Comparison of ENCODE assay signal across 8 cellular contexts in the genomic region with DNA sequence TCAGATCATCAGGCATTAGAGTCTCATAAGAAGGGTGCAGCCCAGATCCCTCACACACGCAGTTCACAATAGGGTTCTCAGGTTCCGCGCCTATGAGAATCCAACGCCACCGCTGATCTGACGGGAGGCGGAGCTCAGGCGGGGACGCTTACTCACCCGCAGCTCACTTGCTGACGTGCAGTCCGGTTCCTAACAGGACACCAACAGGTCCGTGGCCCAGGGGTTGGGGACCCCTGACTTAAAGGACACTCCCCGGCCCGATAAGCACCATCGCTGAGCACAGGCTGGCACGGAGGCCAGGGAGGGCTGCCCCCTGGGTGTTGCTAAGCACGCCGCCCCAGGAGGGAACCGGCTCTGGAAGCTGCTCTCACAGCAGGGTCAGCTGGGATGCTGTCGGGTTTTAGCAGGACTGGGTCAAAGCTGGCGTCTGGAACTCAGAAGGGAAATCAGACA. TPM values are rescaled to one million over a fixed set of nuclear protein-coding genes. Genes with fewer than 3 reads are reported as not detected.
DNase-seq lines count a peak whose midpoint lies in the region; ATAC-seq, FAIRE-seq and TF ChIP-seq lines count a peak whose summit lies in the region.

No MANE protein-coding gene starts in this region.

- TF ChIP-seq RAD21 in K562 (CRISPR knock-in tag; conservative IDR thresholded peaks at IDR 0.05 in 1 of 2, IDR thresholded peaks at IDR 0.05 in 1 of 2) = no peak

- H2AFZ ChIP-seq in K562 (ENCODE audit: low read depth, low read length) = peak overlapping the region; percentile 94

- DNase-seq in AG10803 (ENCODE audit: low read depth) = peak; percentile 47
- no peak for DNase-seq in HTR-8/SVneo (ENCODE audit: insufficient read length, low spot score)
- DNase-seq in K562 (ENCODE audit: extremely low read depth in 1 of 4, low spot score in 3 of 4) = peak; percentile 62 to 80 (median 69)
- DNase-seq in kidney = peak; percentile 84
- no peak for DNase-seq in GOT3 (lab: John Stamatoyannopoulos, UW)

- H3K36me3 ChIP-seq in K562 (ENCODE audit: control insufficient read depth, insufficient read depth, low read length) (no peaks in the 10 kb centered on the region), kidney (ENCODE audit: control insufficient read depth in 1 of 2, insufficient read depth in 2 of 2, low read length in 2 of 2) (no peaks in the 10 kb centered on the region), stomach smooth muscle (ENCODE audit: control insufficient read depth in 2 of 2, insufficient read depth in 2 of 2, low read length in 2 of 2) (no peaks in the 10 kb centered on the region)

- peaks cover 20 to 40% of the 10 kb centered on the region in 2 experiments for H3K4me1 ChIP-seq in K562 (replicated peaks in 1 of 2; ENCODE audit: control insufficient read depth in 2 of 2, insufficient read depth in 2 of 2, low read length in 2 of 2)
- H3K4me1 ChIP-seq in kidney (ENCODE audit: control insufficient read depth in 1 of 2, insufficient read depth in 1 of 2, low read depth in 1 of 2, low read length in 2 of 2) = peaks cover 10 to 14% of the 10 kb centered on the region in 2 donors
- peaks cover 26% of the 10 kb centered on the region for H3K4me1 ChIP-seq in stomach smooth muscle (ENCODE audit: control insufficient read depth, insufficient read depth, low read length)

- FAIRE-seq in HTR-8/SVneo (lab: Jason Lieb, UNC) = peak; percentile 28
- peak; percentile 91 for FAIRE-seq in K562 (lab: Jason Lieb, UNC)
- no peak for FAIRE-seq in kidney (lab: Jason Lieb, UNC)

- intact Hi-C loops in K562 (cut with micrococcal nuclease) (no loop called here), kidney (cut with DNase I) (no loop called here)

- no TSS peak for BruUV-seq in K562 (replicated peaks; lab: Mats Ljungman, UMichigan)

- POLR2A ChIA-PET in K562 (lab: Yijun Ruan, JAX) = interaction anchor here (0.6 to 1.7 kb wide), 9 partner anchors 8 to 56 kb away, joined by 3 to 6 read pairs (median 4); no protein-coding TSS in a partner anchor

- TF ChIP-seq CTCF in AG10803 (conservative IDR thresholded peaks at IDR 0.05; ENCODE audit: low read length) (no peak; the same call in 1 of the 2 replicates), K562 (IDR thresholded peaks at IDR 0.05 in 2 of 3, conservative IDR thresholded peaks at IDR 0.05 in 1 of 3; ENCODE audit: insufficient read depth in 2 of 3, low read depth in 1 of 3, low read length in 3 of 3) (no peak), kidney (IDR thresholded peaks at IDR 0.05; ENCODE audit: borderline replicate concordance, extremely low read depth, insufficient read depth) (no peak)

- TF ChIP-seq POLR2A in K562 (conservative IDR thresholded peaks at IDR 0.05) = no peak

- in situ Hi-C loops in K562 (cut with MboI) = no loop called here

- CTCF ChIA-PET in K562 (lab: Yijun Ruan, JAX; ENCODE audit: low intra/inter-chr PET ratio) = no interaction called here

- H3K27me3 ChIP-seq in K562 (ENCODE audit: control insufficient read depth in 2 of 2, insufficient read depth in 2 of 2, low read length in 2 of 2) (no peaks in the 10 kb centered on the region), stomach smooth muscle (ENCODE audit: control insufficient read depth in 1 of 2, insufficient read depth in 2 of 2, low read length in 2 of 2) (no peaks in the 10 kb centered on the region)

- H3K9ac ChIP-seq in K562 (ENCODE audit: insufficient read depth in 1 of 2, low read depth in 2 of 2, low read length in 2 of 2) (peak overlapping the region; percentile 51 to 91; a peak in 3 of 4 replicates), kidney (ENCODE audit: low read length in 2 of 2) (peak overlapping the region in 1 of 2 donors; percentile 28), stomach smooth muscle (ENCODE audit: low read length in 2 of 2) (peak overlapping the region; percentile 51 to 63)

- H3K27ac ChIP-seq in K562 (ENCODE audit: extremely low read depth, low read depth, low read length) (peak overlapping the region; percentile 35; the same call in 1 of the 3 replicates), kidney (ENCODE audit: low read depth in 2 of 2, low read length in 2 of 2) (peak overlapping the region in 1 of 2 donors; percentile 71), stomach smooth muscle (ENCODE audit: low read length) (peak overlapping the region; percentile 69)

- H3K9me3 ChIP-seq in K562 (replicated peaks; ENCODE audit: control insufficient read depth, insufficient read depth, low read depth, low read length) (no peaks in the 10 kb centered on the region), kidney (ENCODE audit: control insufficient read depth in 1 of 2, low read length in 2 of 2) (no peaks in the 10 kb centered on the region), stomach smooth muscle (ENCODE audit: control insufficient read depth in 2 of 2, low read length in 2 of 2) (no peaks in the 10 kb centered on the region)

- H4K20me1 ChIP-seq in K562 (replicated peaks; ENCODE audit: control insufficient read depth, insufficient read depth, low read length) = no peaks in the 10 kb centered on the region

- peak overlapping the region; percentile 91 for H3K4me2 ChIP-seq in K562 (ENCODE audit: insufficient read depth, low read length)

- TF ChIP-seq EP300 in K562 (IDR thresholded peaks at IDR 0.05; ENCODE audit: low read length) = no peak

- H3K9me1 ChIP-seq in K562 (ENCODE audit: control insufficient read depth, insufficient read depth, low read length) = no peaks in the 10 kb centered on the region

- WGBS in K562 (ENCODE audit: insufficient coverage, low coverage, missing lambda C conversion rate) = 8% methylated on average over 22 of the region's 22 CpGs

- H3K4me3 ChIP-seq in AG10803 (ENCODE audit: low read length) (peak overlapping the region; percentile 54), K562 (peak overlapping the region; percentile 28), kidney (ENCODE audit: low read length in 2 of 2) (no peak overlapping the region), stomach smooth muscle (ENCODE audit: low read length in 2 of 2) (peak overlapping the region; percentile 59 to 69)

- H3K79me2 ChIP-seq in K562 (ENCODE audit: control insufficient read depth, insufficient read depth, low read length) = no peaks in the 10 kb centered on the region

- ATAC-seq in K562 (peak; percentile 90), GM18502 (IDR thresholded peaks at IDR 0.05; ENCODE audit: poor library complexity, unreplicated experiment) (no peak), HG02981 (IDR thresholded peaks at IDR 0.05; ENCODE audit: unreplicated experiment) (no peak)

TF ChIP-seq in K562, 482 proteins besides CTCF, POLR2A, EP300 and RAD21 (continues in another document):
- TF ChIP-seq, protein P1, sequence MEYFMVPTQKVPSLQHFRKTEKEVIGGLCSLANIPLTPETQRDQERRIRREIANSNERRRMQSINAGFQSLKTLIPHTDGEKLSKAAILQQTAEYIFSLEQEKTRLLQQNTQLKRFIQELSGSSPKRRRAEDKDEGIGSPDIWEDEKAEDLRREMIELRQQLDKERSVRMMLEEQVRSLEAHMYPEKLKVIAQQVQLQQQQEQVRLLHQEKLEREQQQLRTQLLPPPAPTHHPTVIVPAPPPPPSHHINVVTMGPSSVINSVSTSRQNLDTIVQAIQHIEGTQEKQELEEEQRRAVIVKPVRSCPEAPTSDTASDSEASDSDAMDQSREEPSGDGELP (CRISPR knock-in tag; IDR thresholded peaks at IDR 0.05; ENCODE audit: borderline replicate concordance) = peak; percentile 66; the same call in 1 of the 2 replicates
- TF ChIP-seq, protein P2, sequence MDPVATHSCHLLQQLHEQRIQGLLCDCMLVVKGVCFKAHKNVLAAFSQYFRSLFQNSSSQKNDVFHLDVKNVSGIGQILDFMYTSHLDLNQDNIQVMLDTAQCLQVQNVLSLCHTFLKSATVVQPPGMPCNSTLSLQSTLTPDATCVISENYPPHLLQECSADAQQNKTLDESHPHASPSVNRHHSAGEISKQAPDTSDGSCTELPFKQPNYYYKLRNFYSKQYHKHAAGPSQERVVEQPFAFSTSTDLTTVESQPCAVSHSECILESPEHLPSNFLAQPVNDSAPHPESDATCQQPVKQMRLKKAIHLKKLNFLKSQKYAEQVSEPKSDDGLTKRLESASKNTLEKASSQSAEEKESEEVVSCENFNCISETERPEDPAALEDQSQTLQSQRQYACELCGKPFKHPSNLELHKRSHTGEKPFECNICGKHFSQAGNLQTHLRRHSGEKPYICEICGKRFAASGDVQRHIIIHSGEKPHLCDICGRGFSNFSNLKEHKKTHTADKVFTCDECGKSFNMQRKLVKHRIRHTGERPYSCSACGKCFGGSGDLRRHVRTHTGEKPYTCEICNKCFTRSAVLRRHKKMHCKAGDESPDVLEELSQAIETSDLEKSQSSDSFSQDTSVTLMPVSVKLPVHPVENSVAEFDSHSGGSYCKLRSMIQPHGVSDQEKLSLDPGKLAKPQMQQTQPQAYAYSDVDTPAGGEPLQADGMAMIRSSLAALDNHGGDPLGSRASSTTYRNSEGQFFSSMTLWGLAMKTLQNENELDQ (CRISPR knock-in tag; IDR thresholded peaks at IDR 0.05; ENCODE audit: borderline replicate concordance) = no peak
- peak; percentile 54; the same call in 1 of the 2 replicates for TF ChIP-seq SMARCA4 (IDR thresholded peaks at IDR 0.05)
- TF ChIP-seq THRAP3 (IDR thresholded peaks at IDR 0.05; ENCODE audit: borderline replicate concordance) = no peak
- no peak for TF ChIP-seq SMAD2 (IDR thresholded peaks at IDR 0.05; ENCODE audit: low read depth, low read length)
- TF ChIP-seq GATAD2A (IDR thresholded peaks at IDR 0.05) = no peak
- no peak for TF ChIP-seq ZNF24 (IDR thresholded peaks at IDR 0.05)
- peak; percentile 59; the same call in 1 of the 2 replicates for TF ChIP-seq PHF8 (IDR thresholded peaks at IDR 0.05; ENCODE audit: borderline replicate concordance, low read length)

RNA-seq across cellular contexts. Expression of a gene that starts 30.1 kb away (rescaled TPM):
- total RNA-seq in K562 (2011; cell fraction: chromatin; rRNA removed; ENCODE audit: low replicate concordance) = 32.5 and 87.9 TPM in 2 replicates
- 48.6 and 57.5 TPM in 2 replicates for total RNA-seq in K562 (2011; cell fraction: nucleolus; rRNA removed)
- 39.0 and 40.6 TPM in 2 replicates for total RNA-seq in K562 (2011; cell fraction: nucleoplasm; rRNA removed)
- total RNA-seq in K562 (2014; rRNA removed) (11.1 and 13.9 TPM in 2 replicates), K562 (2014; rRNA removed; fragmentation: Illumina TruSeq; extraction: Trizol) (2.1 and 2.6 TPM in 2 replicates), K562 (2015; rRNA removed; fragmentation: Illumina TruSeq; extraction: Trizol) (5.0 and 6.5 TPM in 2 replicates), K562 (2021) (20.8 and 26.9 TPM in 2 replicates), kidney (20.5 TPM)
- polyA plus RNA-seq in K562 (2011; rRNA removed) (4.4 and 11.8 TPM in 2 replicates), K562 (2014; fragmentation: Illumina TruSeq; extraction: Trizol) (5.5 and 6.8 TPM in 2 replicates), K562 (2014; fragmentation: Nextera tagmentation; extraction: Ambion mirVana) (under 1 TPM; 0.14 to 0.24 TPM), K562 (2014; rRNA removed) (17.2 and 23.3 TPM in 2 replicates), kidney (ENCODE audit: insufficient read depth, low read depth, low replicate concordance) (2.6 TPM)
- 8.6 and 8.8 TPM in 2 replicates for polyA plus RNA-seq in K562 (2011; cell fraction: cytosol; rRNA removed)
- polyA plus RNA-seq in K562 (2011; cell fraction: nucleus; rRNA removed) = 112 and 139 TPM in 2 replicates
- polyA plus RNA-seq in K562 (2012) = 14.4 and 22.5 TPM in 2 replicates
- 0.72 and 2.7 TPM in 2 replicates for polyA minus RNA-seq in K562 (2011; rRNA and poly(A)+ RNA removed)
- polyA minus RNA-seq in K562 (2011; cell fraction: cytosol; rRNA and poly(A)+ RNA removed) = 6.8 and 8.7 TPM in 2 replicates
- 12.7 and 15.3 TPM in 2 replicates for polyA minus RNA-seq in K562 (2011; cell fraction: nucleus; rRNA and poly(A)+ RNA removed)

Comparison
In these comparisons a context has a peak if more than half of its experiments do, and no peak if none do; other contexts are left out.
1. DNase-seq: peak in AG10803 (single experiment), K562 (4 of 4) and kidney (single experiment); none in HTR-8/SVneo (single experiment) and GOT3 (single experiment).
2. H3K4me3 ChIP-seq: peak in AG10803 (single experiment), K562 (single experiment) and stomach smooth muscle (2 of 2); none in kidney (0 of 2).